ENCODE assay signal across 20 cellular contexts in genomic region chr19:41617941-41618730, GRCh38. TPM values are rescaled to one million over a fixed set of nuclear protein-coding genes. Genes with fewer than 3 reads are reported as not detected.
DNase-seq lines count a peak whose midpoint lies in the region; ATAC-seq and TF ChIP-seq lines count a peak whose summit lies in the region.
"Had no signal": no experiment of that assay in that cellular context is flagged by ENCODE, and none has a peak within 500 bp of the region (broad histone marks: within the 10 kb centered on the region; RNA-seq: fewer than 3 reads in every experiment).

No MANE protein-coding gene starts in this region.

- TF ChIP-seq CTCF in WTC11 (IDR thresholded peaks at IDR 0.05) (no peak), osteocyte (IDR thresholded peaks at IDR 0.05) (no peak), transverse colon (IDR thresholded peaks at IDR 0.05) (no peak)

- peak; percentile 61 for DNase-seq in activated effector memory CD4-positive, alpha-beta T cell treated with anti-CD3 and anti-CD28 coated beads, Interleukin-2, amount 50 U/mL, for 16 hours
- no peak for DNase-seq in activated effector memory CD4-positive, alpha-beta T cell treated with Interleukin-2 at 50 U/mL for 16 hours
- peak; percentile 4 for DNase-seq in WTC11 (ENCODE audit: low spot score)
- peak; percentile 68 for DNase-seq in osteocyte (ENCODE audit: extremely low spot score, unreplicated experiment)
- DNase-seq in transverse colon = no peak
- DNase-seq in NCI-H1694 treated with DMSO at 0.1 percent for 48 hours (lab: John Stamatoyannopoulos, UW) = no peak
- DNase-seq: ACHN, COR-L47, DMS 273 treated with DMSO at 0.1 percent for 48 hours, DMS53, DND-41, EL had no signal

- no peak for ATAC-seq in WTC11
- ATAC-seq: GM12878, HepG2 had no signal

- H3K36me3 Mint-ChIP-seq in WTC11 (no peaks in the 10 kb centered on the region), osteocyte (ENCODE audit: unreplicated experiment) (no peaks in the 10 kb centered on the region)
- H3K36me3 Mint-ChIP-seq: IgD-negative memory B cell had no signal

- H3K4me3 Mint-ChIP-seq in WTC11 = no peak overlapping the region
- H3K4me3 Mint-ChIP-seq in osteocyte (ENCODE audit: unreplicated experiment) = no peak overlapping the region
- H3K4me3 Mint-ChIP-seq: CD8-positive, alpha-beta memory T cell had no signal

- CTCF ChIA-PET in WTC11 (lab: Charles Lee) = interaction anchor here (0.9 to 1.3 kb wide), 2 partner anchors 24 to 135 kb away, joined by 3 to 4 read pairs; no protein-coding TSS in a partner anchor

- no peak overlapping the region for H3K4me3 ChIP-seq in transverse colon
- H3K4me3 ChIP-seq: GM12878, HAP-1 had no signal

- H3K27me3 Mint-ChIP-seq in WTC11 (ENCODE audit: low read depth) (peaks cover 30% of the 10 kb centered on the region), osteocyte (ENCODE audit: unreplicated experiment) (no peaks in the 10 kb centered on the region)

- no peak overlapping the region for H3K27ac Mint-ChIP-seq in WTC11
- H3K27ac Mint-ChIP-seq in osteocyte (ENCODE audit: unreplicated experiment) = no peak overlapping the region
- H3K27ac Mint-ChIP-seq: CD8-positive, alpha-beta memory T cell; IgD-negative memory B cell had no signal

- POLR2A ChIA-PET in WTC11 (lab: Charles Lee) = no interaction called here

- no peaks in the 10 kb centered on the region for H3K36me3 ChIP-seq in transverse colon
- H3K36me3 ChIP-seq: HAP-1 had no signal

- no peaks in the 10 kb centered on the region for H3K9me3 Mint-ChIP-seq in WTC11
- no peaks in the 10 kb centered on the region for H3K9me3 Mint-ChIP-seq in osteocyte (ENCODE audit: unreplicated experiment)

- no peaks in the 10 kb centered on the region for H3K4me1 ChIP-seq in transverse colon
- H3K4me1 ChIP-seq: HAP-1 had no signal

- in situ Hi-C loops in transverse colon (cut with MboI; ENCODE audit: low pct_ligation_motif_present in 1 of 4, low pct_unique_long_range_greater_than_20kb in 1 of 4, low sequenced_read_pairs in 3 of 4) = no loop called here

- H3K4me1 Mint-ChIP-seq in WTC11 (no peaks in the 10 kb centered on the region), osteocyte (ENCODE audit: unreplicated experiment) (no peaks in the 10 kb centered on the region)
- H3K4me1 Mint-ChIP-seq: CD8-positive, alpha-beta memory T cell had no signal

- no peak for TF ChIP-seq POLR2A in transverse colon (IDR thresholded peaks at IDR 0.05)

- peaks cover 6% of the 10 kb centered on the region for H3K27me3 ChIP-seq in transverse colon

- no peak for TF ChIP-seq EP300 in transverse colon (IDR thresholded peaks at IDR 0.05; ENCODE audit: low read depth)

- H3K27ac ChIP-seq in transverse colon = no peak overlapping the region

- intact Hi-C loops in transverse colon (cut with DNase I; ENCODE audit: low total_unique reads) = no loop called here

- no peaks in the 10 kb centered on the region for H3K9me3 ChIP-seq in transverse colon
- H3K9me3 ChIP-seq: HAP-1 had no signal

- 90 to 100% methylated on average over 1 to 9 of the region's 9 CpGs for WGBS in transverse colon (ENCODE audit: low coverage in 1 of 2), 2 donors

TF ChIP-seq in WTC11, 78 proteins besides CTCF, POLR2A, EP300 and RAD21 (continues in another document):
- TF ChIP-seq RELA (CRISPR knock-in tag; IDR thresholded peaks at IDR 0.05; ENCODE audit: borderline replicate concordance) (no peak), ZBTB21 (CRISPR knock-in tag; IDR thresholded peaks at IDR 0.05; ENCODE audit: borderline replicate concordance) (no peak), ZNF532 (CRISPR knock-in tag; IDR thresholded peaks at IDR 0.05; ENCODE audit: borderline replicate concordance) (no peak), SOX15 (CRISPR knock-in tag; IDR thresholded peaks at IDR 0.05) (no peak), ZBTB43 (CRISPR knock-in tag; IDR thresholded peaks at IDR 0.05) (no peak), PREB (CRISPR knock-in tag; IDR thresholded peaks at IDR 0.05; ENCODE audit: borderline replicate concordance) (no peak), NFE2L1 (CRISPR knock-in tag; IDR thresholded peaks at IDR 0.05) (no peak), NR3C1 (CRISPR knock-in tag; conservative IDR thresholded peaks at IDR 0.05; ENCODE audit: low read depth) (no peak), OVOL2 (CRISPR knock-in tag; IDR thresholded peaks at IDR 0.05; ENCODE audit: borderline replicate concordance) (no peak), E2F1 (CRISPR knock-in tag; IDR thresholded peaks at IDR 0.05) (no peak), ATF2 (CRISPR knock-in tag; IDR thresholded peaks at IDR 0.05; ENCODE audit: borderline replicate concordance, low read depth) (no peak), ZNF423 (CRISPR knock-in tag; IDR thresholded peaks at IDR 0.05) (no peak)

RNA-seq across cellular contexts. Expression of gene CEACAM4, which starts 8.7 kb away (rescaled TPM):
- total RNA-seq in WTC11 (2021) (not detected in 3 replicates), osteocyte (not detected in 2 replicates), transverse colon (1 to 10 TPM in 1 of 4 donors, under 1 TPM in 1, not detected in 2; 0.48 to 1.5 TPM)
- total RNA-seq: A172; CD8-positive, alpha-beta memory T cell; G401; GM12878; H1; HepG2 had no signal

RNA-seq across cellular contexts. Expression of gene CEACAM21, which starts 42.2 kb away (rescaled TPM):
- total RNA-seq in WTC11 (2021) (0.35 to 0.55 TPM in 2 of 3 replicates, not detected in the other), osteocyte (not detected in 2 replicates), transverse colon (1 to 10 TPM in 1 of 4 donors, under 1 TPM in 2, not detected in 1; 0.41 to 1.1 (median 0.95) TPM)
- total RNA-seq: A172, H1, HepG2 had no signal

Comparison
In these comparisons a context has a peak if more than half of its experiments do, and no peak if none do; other contexts are left out.
1. DNase-seq: peak in activated effector memory CD4-positive, alpha-beta T cell treated with anti-CD3 and anti-CD28 coated beads, Interleukin-2, amount 50 U/mL, for 16 hours (single experiment), WTC11 (single experiment) and osteocyte (single experiment); none in activated effector memory CD4-positive, alpha-beta T cell treated with Interleukin-2 at 50 U/mL for 16 hours (single experiment), transverse colon (single experiment) and NCI-H1694 treated with DMSO at 0.1 percent for 48 hours (single experiment).